14 cellular contexts compared by ENCODE assay signal in genomic region chr1:193181985-193182384, GRCh38. TPM values are rescaled to one million over a fixed set of nuclear protein-coding genes. Genes with fewer than 3 reads are reported as not detected.
DNase-seq lines count a peak whose midpoint lies in the region; ATAC-seq and TF ChIP-seq lines count a peak whose summit lies in the region.
"Had no signal": no experiment of that assay in that cellular context is flagged by ENCODE, and none has a peak within 500 bp of the region (broad histone marks: within the 10 kb centered on the region; RNA-seq: fewer than 3 reads in every experiment).

No MANE protein-coding gene starts in this region.

- peak overlapping the region in 1 of 3 donors; percentile 22 for H3K27ac Mint-ChIP-seq in CD4-positive, CD25-positive, alpha-beta regulatory T cell
- no peak overlapping the region for H3K27ac Mint-ChIP-seq in T-helper 2 cell treated with Interferon-gamma antibody and Interleukin-4, amounts not matched to agents 5 μg/mL and 100 μg/mL, for 36 hours
- H3K27ac Mint-ChIP-seq in activated T-cell treated with anti-CD3 and anti-CD28 coated beads, Interleukin-2, amount 50 U/mL, for 72 hours = no peak overlapping the region
- H3K27ac Mint-ChIP-seq: stimulated activated naive CD8-positive, alpha-beta T cell treated with anti-CD3 and anti-CD28 coated beads, Interleukin-15, amount 100 ng/mL, for 72 hours had no signal

- peak overlapping the region; percentile 71 for H3K4me2 ChIP-seq in hepatocyte

- no peaks in the 10 kb centered on the region for H3K27me3 Mint-ChIP-seq in CD4-positive, CD25-positive, alpha-beta regulatory T cell
- H3K27me3 Mint-ChIP-seq in T-helper 2 cell treated with Interferon-gamma antibody and Interleukin-4, amounts not matched to agents 5 μg/mL and 100 μg/mL, for 36 hours (ENCODE audit: low read depth) = no peaks in the 10 kb centered on the region
- no peaks in the 10 kb centered on the region for H3K27me3 Mint-ChIP-seq in activated T-cell treated with anti-CD3 and anti-CD28 coated beads, Interleukin-2, amount 50 U/mL, for 72 hours (ENCODE audit: low read depth)
- H3K27me3 Mint-ChIP-seq: stimulated activated naive CD8-positive, alpha-beta T cell treated with anti-CD3 and anti-CD28 coated beads, Interleukin-15, amount 100 ng/mL, for 72 hours had no signal

- H3K4me1 ChIP-seq in CD4-positive, CD25-positive, alpha-beta regulatory T cell (ENCODE audit: control insufficient read depth, insufficient read depth, low read length, poor library complexity, severe bottlenecking) = peaks cover 14% of the 10 kb centered on the region
- H3K4me1 ChIP-seq in hepatocyte (ENCODE audit: insufficient read depth) (no peaks in the 10 kb centered on the region), aorta (ENCODE audit: control insufficient read depth in 1 of 2, insufficient read depth in 2 of 2, low read length in 2 of 2) (peaks cover 3 to 12% of the 10 kb centered on the region in 2 donors)

- no peak overlapping the region for H3K27ac ChIP-seq in CD4-positive, CD25-positive, alpha-beta regulatory T cell (ENCODE audit: insufficient read depth, low read length, poor library complexity, severe bottlenecking)
- no peak overlapping the region for H3K27ac ChIP-seq in hepatocyte
- peak overlapping the region in 1 of 2 donors; percentile 14 for H3K27ac ChIP-seq in aorta (ENCODE audit: low read depth in 1 of 2, low read length in 2 of 2)
- H3K27ac ChIP-seq: adrenal gland, SK-N-MC had no signal

- no peaks in the 10 kb centered on the region for H3K9me2 ChIP-seq in hepatocyte (replicated peaks; ENCODE audit: insufficient read depth)

- peak overlapping the region; percentile 84 for H3K4me3 ChIP-seq in CD4-positive, CD25-positive, alpha-beta regulatory T cell (ENCODE audit: low read depth, low read length)
- no peak overlapping the region for H3K4me3 ChIP-seq in hepatocyte
- H3K4me3 ChIP-seq in aorta (ENCODE audit: low read length in 2 of 2) = no peak overlapping the region
- H3K4me3 ChIP-seq: adrenal gland, SK-N-MC had no signal

- H3K4me3 Mint-ChIP-seq in CD4-positive, CD25-positive, alpha-beta regulatory T cell = no peak overlapping the region
- no peak overlapping the region for H3K4me3 Mint-ChIP-seq in T-helper 2 cell treated with Interferon-gamma antibody and Interleukin-4, amounts not matched to agents 5 μg/mL and 100 μg/mL, for 36 hours
- no peak overlapping the region for H3K4me3 Mint-ChIP-seq in activated T-cell treated with anti-CD3 and anti-CD28 coated beads, Interleukin-2, amount 50 U/mL, for 72 hours
- H3K4me3 Mint-ChIP-seq: stimulated activated naive CD8-positive, alpha-beta T cell treated with anti-CD3 and anti-CD28 coated beads, Interleukin-15, amount 100 ng/mL, for 72 hours had no signal

- peaks cover 37 to 55% (median 48%) of the 10 kb centered on the region in 4 donors for H3K4me1 Mint-ChIP-seq in CD4-positive, CD25-positive, alpha-beta regulatory T cell
- peaks cover 25% of the 10 kb centered on the region for H3K4me1 Mint-ChIP-seq in T-helper 2 cell treated with Interferon-gamma antibody and Interleukin-4, amounts not matched to agents 5 μg/mL and 100 μg/mL, for 36 hours (ENCODE audit: low read depth)
- peaks cover 23% of the 10 kb centered on the region for H3K4me1 Mint-ChIP-seq in activated T-cell treated with anti-CD3 and anti-CD28 coated beads, Interleukin-2, amount 50 U/mL, for 72 hours (ENCODE audit: low read depth)

- no peak for TF ChIP-seq CTCF in hepatocyte (IDR thresholded peaks at IDR 0.05; ENCODE audit: poor library complexity)

- H3K36me3 ChIP-seq in CD4-positive, CD25-positive, alpha-beta regulatory T cell (ENCODE audit: control insufficient read depth, insufficient read depth, low read length) = peaks cover under 1% of the 10 kb centered on the region
- H3K36me3 ChIP-seq in hepatocyte (replicated peaks; ENCODE audit: insufficient read depth, low read depth) (no peaks in the 10 kb centered on the region), aorta (ENCODE audit: control insufficient read depth in 1 of 2, insufficient read depth in 2 of 2, low read length in 1 of 2) (no peaks in the 10 kb centered on the region)
- H3K36me3 ChIP-seq: adrenal gland had no signal

- ATAC-seq in CD4-positive, CD25-positive, alpha-beta regulatory T cell (ENCODE audit: low read depth in 2 of 2) = no peak
- ATAC-seq in GM19467 (IDR thresholded peaks at IDR 0.05; ENCODE audit: unreplicated experiment) (peak; percentile 44), aorta (ENCODE audit: low FRiP score) (no peak)
- ATAC-seq in activated T-cell treated with anti-CD3 and anti-CD28 coated beads, Interleukin-2, amount 50 U/mL, for 72 hours (replicated peaks in 1 of 2) = no peak
- ATAC-seq: stimulated activated naive CD8-positive, alpha-beta T cell treated with anti-CD3 and anti-CD28 coated beads, Interleukin-15, amount 100 ng/mL, for 72 hours had no signal

- peaks cover 3% of the 10 kb centered on the region for H3K36me3 Mint-ChIP-seq in CD4-positive, CD25-positive, alpha-beta regulatory T cell
- peaks cover 2% of the 10 kb centered on the region for H3K36me3 Mint-ChIP-seq in T-helper 2 cell treated with Interferon-gamma antibody and Interleukin-4, amounts not matched to agents 5 μg/mL and 100 μg/mL, for 36 hours (ENCODE audit: low read depth)
- peaks cover 0 to 2% of the 10 kb centered on the region in 2 donors for H3K36me3 Mint-ChIP-seq in activated T-cell treated with anti-CD3 and anti-CD28 coated beads, Interleukin-2, amount 50 U/mL, for 72 hours (ENCODE audit: insufficient read depth in 2 of 2)

- H2AFZ ChIP-seq in hepatocyte = no peak overlapping the region

- no peaks in the 10 kb centered on the region for H4K20me1 ChIP-seq in hepatocyte (ENCODE audit: insufficient read depth, poor library complexity, severe bottlenecking)

- intact Hi-C loops in aorta (cut with DNase I) = no loop called here

- WGBS in hepatocyte (ENCODE audit: low lambda C conversion rate, missing lambda C conversion rate) = 82% methylated on average over 2 of the region's 2 CpGs
- 39 to 47% methylated on average over 2 of the region's 2 CpGs for WGBS in aorta, 2 donors

- DNase-seq in CD4-positive, CD25-positive, alpha-beta regulatory T cell = no peak
- DNase-seq in astrocyte of the hippocampus (ENCODE audit: low read depth, low spot score) = peak; percentile 15
- DNase-seq in hepatocyte (ENCODE audit: low spot score) = no peak
- no peak for DNase-seq in aorta
- DNase-seq in AG08396 (ENCODE audit: low spot score) = no peak
- DNase-seq in T-helper 2 cell treated with Interferon-gamma antibody and Interleukin-4, amounts not matched to agents 5 μg/mL and 100 μg/mL, for 36 hours (ENCODE audit: low spot score) = no peak
- no peak for DNase-seq in activated T-cell treated with anti-CD3 and anti-CD28 coated beads, Interleukin-2, amount 50 U/mL, for 72 hours
- DNase-seq: activated CD8-positive, alpha-beta memory T cell treated with anti-CD3 and anti-CD28 coated beads, Interleukin-2, amount 50 U/mL, for 48 hours; adrenal gland; KG1; NCI-H526; stimulated activated naive CD8-positive, alpha-beta T cell treated with anti-CD3 and anti-CD28 coated beads, Interleukin-15, amount 100 ng/mL, for 72 hours had no signal

- H3K9me3 Mint-ChIP-seq in CD4-positive, CD25-positive, alpha-beta regulatory T cell = no peaks in the 10 kb centered on the region
- no peaks in the 10 kb centered on the region for H3K9me3 Mint-ChIP-seq in T-helper 2 cell treated with Interferon-gamma antibody and Interleukin-4, amounts not matched to agents 5 μg/mL and 100 μg/mL, for 36 hours
- no peaks in the 10 kb centered on the region for H3K9me3 Mint-ChIP-seq in activated T-cell treated with anti-CD3 and anti-CD28 coated beads, Interleukin-2, amount 50 U/mL, for 72 hours
- H3K9me3 Mint-ChIP-seq: stimulated activated naive CD8-positive, alpha-beta T cell treated with anti-CD3 and anti-CD28 coated beads, Interleukin-15, amount 100 ng/mL, for 72 hours had no signal

- peaks cover 39% of the 10 kb centered on the region for H3K79me2 ChIP-seq in hepatocyte

- H3K27me3 ChIP-seq in CD4-positive, CD25-positive, alpha-beta regulatory T cell (ENCODE audit: control insufficient read depth, insufficient read depth, low read length) = no peaks in the 10 kb centered on the region
- no peaks in the 10 kb centered on the region for H3K27me3 ChIP-seq in hepatocyte
- H3K27me3 ChIP-seq in aorta (ENCODE audit: control insufficient read depth in 1 of 2, insufficient read depth in 2 of 2, low read length in 1 of 2) = no peaks in the 10 kb centered on the region
- H3K27me3 ChIP-seq: adrenal gland had no signal

- no peaks in the 10 kb centered on the region for H3K9me3 ChIP-seq in CD4-positive, CD25-positive, alpha-beta regulatory T cell (ENCODE audit: control insufficient read depth in 2 of 2, low read length in 2 of 2)
- H3K9me3 ChIP-seq in hepatocyte (ENCODE audit: low read depth) = no peaks in the 10 kb centered on the region
- H3K9me3 ChIP-seq in aorta (ENCODE audit: control insufficient read depth, low read length) = no peaks in the 10 kb centered on the region
- H3K9me3 ChIP-seq: adrenal gland had no signal

RNA-seq across cellular contexts. Expression of gene B3GALT2, which starts 4.4 kb away (rescaled TPM):
- total RNA-seq in CD4-positive, CD25-positive, alpha-beta regulatory T cell = 0.30 TPM
- polyA plus RNA-seq in CD4-positive, CD25-positive, alpha-beta regulatory T cell = 1 to 10 TPM in 1 of 4 donors, under 1 TPM in 3; 0.61 to 1.2 (median 0.90) TPM
- total RNA-seq in hepatocyte (7.9 and 9.7 TPM in 2 replicates), aorta (under 1 TPM; 0.16 to 0.51 TPM)
- polyA plus RNA-seq in hepatocyte (1.4 and 1.8 TPM in 2 replicates), aorta (under 1 TPM; 0.28 to 0.50 TPM)
- total RNA-seq in activated T-cell treated with anti-CD3 and anti-CD28 coated beads, Interleukin-2, amount 50 U/mL, for 72 hours = under 1 TPM; 0.07 to 0.10 TPM
